ENCODE assay signal across 10 cellular contexts in genomic region chr6:89689732-89690131, GRCh38. TPM values are rescaled to one million over a fixed set of nuclear protein-coding genes. Genes with fewer than 3 reads are reported as not detected.
DNase-seq lines count a peak whose midpoint lies in the region; ATAC-seq and TF ChIP-seq lines count a peak whose summit lies in the region.
"Had no signal": no experiment of that assay in that cellular context is flagged by ENCODE, and none has a peak within 500 bp of the region (broad histone marks: within the 10 kb centered on the region; RNA-seq: fewer than 3 reads in every experiment).

No MANE protein-coding gene starts in this region.

- H3K27ac ChIP-seq in Karpas-422 (ENCODE audit: low read length) (peak overlapping the region; percentile 24; the same call in 1 of the 2 replicates), left ventricle myocardium inferior (replicated peaks) (peak overlapping the region; percentile 51)
- H3K27ac ChIP-seq: cardiac muscle cell had no signal

- H2AFZ ChIP-seq in Karpas-422 (ENCODE audit: low read length): no peak overlapping the region

- ATAC-seq in T-helper 17 cell: peak; percentile 60
- ATAC-seq in stimulated activated effector memory CD8-positive, alpha-beta T cell treated with anti-CD3 and anti-CD28 coated beads, Interleukin-12 subunit alpha, Interleukin-12 subunit beta, amount 100 ng/mL, for 72 hours: no peak
- ATAC-seq in HG03196 (IDR thresholded peaks at IDR 0.05; ENCODE audit: unreplicated experiment): no peak
- no peak for ATAC-seq in GM21723 (IDR thresholded peaks at IDR 0.05; ENCODE audit: unreplicated experiment)

- H3K36me3 ChIP-seq in Karpas-422 (ENCODE audit: insufficient read depth, low read length) (peaks cover 75% of the 10 kb centered on the region), left ventricle myocardium inferior (peaks cover 89% of the 10 kb centered on the region)

- peaks cover 8% of the 10 kb centered on the region for H3K4me1 Mint-ChIP-seq in T-helper 17 cell
- H3K4me1 Mint-ChIP-seq in stimulated activated effector memory CD8-positive, alpha-beta T cell treated with anti-CD3 and anti-CD28 coated beads, Interleukin-12 subunit alpha, Interleukin-12 subunit beta, amount 100 ng/mL, for 72 hours: no peaks in the 10 kb centered on the region
- H3K4me1 Mint-ChIP-seq: nephron progenitor cell had no signal

- no peak for TF ChIP-seq CTCF in left ventricle myocardium inferior (IDR thresholded peaks at IDR 0.05; ENCODE audit: borderline replicate concordance)

- H3K27me3 ChIP-seq in Karpas-422 (ENCODE audit: low read length): no peaks in the 10 kb centered on the region
- H3K27me3 ChIP-seq in left ventricle myocardium inferior (ENCODE audit: low read depth): no peaks in the 10 kb centered on the region
- H3K27me3 ChIP-seq: cardiac muscle cell had no signal

- H3K4me1 ChIP-seq in Karpas-422 (ENCODE audit: low read length) (peaks cover 25% of the 10 kb centered on the region), left ventricle myocardium inferior (peaks cover 33% of the 10 kb centered on the region)

- H3K36me3 Mint-ChIP-seq in T-helper 17 cell (ENCODE audit: low read depth): peaks cover 6% of the 10 kb centered on the region
- peaks cover 98% of the 10 kb centered on the region for H3K36me3 Mint-ChIP-seq in stimulated activated effector memory CD8-positive, alpha-beta T cell treated with anti-CD3 and anti-CD28 coated beads, Interleukin-12 subunit alpha, Interleukin-12 subunit beta, amount 100 ng/mL, for 72 hours

- no peaks in the 10 kb centered on the region for H3K9me3 ChIP-seq in Karpas-422 (ENCODE audit: low read length)
- H3K9me3 ChIP-seq in T-helper 17 cell (ENCODE audit: control insufficient read depth, low read length, poor library complexity, severe bottlenecking): no peaks in the 10 kb centered on the region
- no peaks in the 10 kb centered on the region for H3K9me3 ChIP-seq in left ventricle myocardium inferior (replicated peaks)

- H3K27me3 Mint-ChIP-seq in T-helper 17 cell: no peaks in the 10 kb centered on the region

- peak overlapping the region; percentile 67 for H3K27ac Mint-ChIP-seq in T-helper 17 cell
- peak overlapping the region; percentile 67 for H3K27ac Mint-ChIP-seq in stimulated activated effector memory CD8-positive, alpha-beta T cell treated with anti-CD3 and anti-CD28 coated beads, Interleukin-12 subunit alpha, Interleukin-12 subunit beta, amount 100 ng/mL, for 72 hours
- H3K27ac Mint-ChIP-seq: nephron progenitor cell had no signal

- peak; percentile 47 for DNase-seq in Karpas-422
- DNase-seq in T-helper 17 cell: no peak
- no peak for DNase-seq in left ventricle myocardium inferior
- no peak for DNase-seq in stimulated activated effector memory CD8-positive, alpha-beta T cell treated with anti-CD3 and anti-CD28 coated beads, Interleukin-12 subunit alpha, Interleukin-12 subunit beta, amount 100 ng/mL, for 72 hours (ENCODE audit: low spot score in 2 of 2)
- DNase-seq in DMS153 treated with DMSO at 0.1 percent for 48 hours (lab: John Stamatoyannopoulos, UW; ENCODE audit: unreplicated experiment): no peak
- DNase-seq: nephron progenitor cell, SHP77 had no signal

- no peak overlapping the region for H3K4me3 Mint-ChIP-seq in T-helper 17 cell
- no peak overlapping the region for H3K4me3 Mint-ChIP-seq in stimulated activated effector memory CD8-positive, alpha-beta T cell treated with anti-CD3 and anti-CD28 coated beads, Interleukin-12 subunit alpha, Interleukin-12 subunit beta, amount 100 ng/mL, for 72 hours
- H3K4me3 Mint-ChIP-seq: nephron progenitor cell had no signal

- H3K9me3 Mint-ChIP-seq in stimulated activated effector memory CD8-positive, alpha-beta T cell treated with anti-CD3 and anti-CD28 coated beads, Interleukin-12 subunit alpha, Interleukin-12 subunit beta, amount 100 ng/mL, for 72 hours: no peaks in the 10 kb centered on the region
- H3K9me3 Mint-ChIP-seq: nephron progenitor cell had no signal

- H3K79me2 ChIP-seq in Karpas-422 (ENCODE audit: low read length): peaks cover 7% of the 10 kb centered on the region

- H3K4me3 ChIP-seq in Karpas-422 (ENCODE audit: low read length) (no peak overlapping the region), left ventricle myocardium inferior (peak overlapping the region; percentile 14)
- H3K4me3 ChIP-seq: cardiac muscle cell had no signal

- H3K9me2 ChIP-seq in Karpas-422 (replicated peaks; ENCODE audit: insufficient read depth, low read length): no peaks in the 10 kb centered on the region

- H3K9ac ChIP-seq in Karpas-422 (ENCODE audit: low read length): no peak overlapping the region

- no peak overlapping the region for H3K4me2 ChIP-seq in Karpas-422 (ENCODE audit: low read depth, low read length, poor library complexity, severe bottlenecking)

- H4K20me1 ChIP-seq in Karpas-422 (ENCODE audit: insufficient read depth, low read depth, low read length): no peaks in the 10 kb centered on the region

- intact Hi-C loops in left ventricle myocardium inferior (cut with micrococcal nuclease): no loop called here

RNA-seq across cellular contexts. Expression of gene LYRM2, which starts 51.2 kb away (rescaled TPM):
- 13.7 and 23.9 TPM in 2 replicates for total RNA-seq in Karpas-422 (2014; rRNA removed; shearing (Covaris generic); ENCODE audit: low replicate concordance)
- total RNA-seq in T-helper 17 cell (10 to 100 TPM; 21.5 to 24.6 TPM), left ventricle myocardium inferior (41.3 TPM)
